Comparison of ENCODE assay signal across 32 cellular contexts in genomic region chrY:12423549-12424252, GRCh38.
"Had no signal": no experiment of that assay in that cellular context is flagged by ENCODE, and none has a peak within 500 bp of the region (broad histone marks: within the 10 kb centered on the region; RNA-seq: fewer than 3 reads in every experiment).

No MANE protein-coding gene starts in this region.

- H3K36me3 Mint-ChIP-seq: activated CD8-positive, alpha-beta memory T cell treated with anti-CD3 and anti-CD28 coated beads, Interleukin-2, amount 10 ng/mL, durations not matched to agents 7 days and 5 days; activated naive CD4-positive, alpha-beta T cell treated with anti-CD3 and anti-CD28 coated beads, Interleukin-2, amount 50 U/mL, for 24 hours had no signal

- H3K4me1 Mint-ChIP-seq: activated CD4-positive, alpha-beta memory T cell treated with anti-CD3 and anti-CD28 coated beads, Interleukin-2, amount 10 ng/mL, durations not matched to agents 7 days and 5 days; activated CD4-positive, alpha-beta T cell treated with anti-CD3 and anti-CD28 coated beads for 36 hours; activated CD4-positive, alpha-beta T cell treated with anti-CD3 and anti-CD28 coated beads, Interleukin-2, amount 10 ng/mL, durations not matched to agents 24 days and 14 days; activated CD8-positive, alpha-beta memory T cell treated with anti-CD3 and anti-CD28 coated beads, Interleukin-2, amount 10 ng/mL, durations not matched to agents 7 days and 5 days; activated naive CD4-positive, alpha-beta T cell treated with anti-CD3 and anti-CD28 coated beads, Interleukin-2, amount 50 U/mL, for 24 hours; central memory CD8-positive, alpha-beta T cell; endodermal cell had no signal

- H3K9me3 Mint-ChIP-seq: activated CD4-positive, alpha-beta memory T cell treated with anti-CD3 and anti-CD28 coated beads, Interleukin-2, amount 10 ng/mL, durations not matched to agents 7 days and 5 days; activated CD4-positive, alpha-beta T cell treated with anti-CD3 and anti-CD28 coated beads, Interleukin-2, amount 10 ng/mL, durations not matched to agents 24 days and 14 days; activated naive CD4-positive, alpha-beta T cell treated with anti-CD3 and anti-CD28 coated beads for 36 hours; activated naive CD4-positive, alpha-beta T cell treated with anti-CD3 and anti-CD28 coated beads, Interleukin-2, amount 50 U/mL, for 24 hours; activated T-helper 1 cell treated with anti-CD3 and anti-CD28 coated beads, Interleukin-12 subunit alpha, Interleukin-12 subunit beta, Interleukin-2, Interleukin-4 antibody, amounts not matched to agents 30 ng/mL and 10 ng/mL and 1 ng/mL, durations not matched to agents 14 hours and 24 hours and 36 hours; activated T-helper 2 cell treated with anti-CD3 and anti-CD28 coated beads, Interferon-gamma antibody, Interleukin-2, Interleukin-4, amounts not matched to agents 10 μg/mL and 5 μg/mL and 100 μg/mL, durations not matched to agents 14 hours and 24 hours and 36 hours; central memory CD8-positive, alpha-beta T cell; dendritic cell treated with granulocyte-macrophage colony-stimulating factor and Interleukin-4, amounts not matched to agents 40 ng/mL and 50 ng/mL, for 4 days; endodermal cell had no signal

- ATAC-seq: activated CD4-positive, alpha-beta T cell treated with anti-CD3 and anti-CD28 coated beads for 36 hours; activated CD8-positive, alpha-beta memory T cell treated with anti-CD3 and anti-CD28 coated beads, Interleukin-2, amount 10 ng/mL, durations not matched to agents 7 days and 5 days; body of pancreas; esophagus mucosa; gastrocnemius medialis; heart left ventricle had no signal

- H3K4me3 ChIP-seq: adrenal gland, body of pancreas, breast epithelium, coronary artery, dorsolateral prefrontal cortex, gastrocnemius medialis, heart left ventricle had no signal

- DNase-seq: activated CD4-positive, alpha-beta memory T cell treated with anti-CD3 and anti-CD28 coated beads, Interleukin-2, amount 10 ng/mL, durations not matched to agents 7 days and 5 days; activated CD4-positive, alpha-beta T cell treated with anti-CD3 and anti-CD28 coated beads for 36 hours; activated CD4-positive, alpha-beta T cell treated with anti-CD3 and anti-CD28 coated beads, Interleukin-2, amount 10 ng/mL, durations not matched to agents 24 days and 14 days; activated CD4-positive, CD25-positive, alpha-beta regulatory T cell; activated CD4-positive, CD25-positive, alpha-beta regulatory T cell treated with anti-CD3 and anti-CD28 coated beads, Interleukin-2, amount 50 U/mL, for 72 hours; activated CD8-positive, alpha-beta memory T cell treated with anti-CD3 and anti-CD28 coated beads, Interleukin-2, amount 10 ng/mL, durations not matched to agents 7 days and 5 days; activated CD8-positive, alpha-beta memory T cell treated with anti-CD3 and anti-CD28 coated beads, Interleukin-2, amount 50 U/mL, for 4 hours; activated effector memory CD4-positive, alpha-beta T cell treated with anti-CD3 and anti-CD28 coated beads, Interleukin-2, amount 50 U/mL, for 16 hours; activated naive CD4-positive, alpha-beta T cell treated with anti-CD3 and anti-CD28 coated beads for 36 hours; activated T-cell treated with anti-CD3 and anti-CD28 coated beads, Interleukin-2, amount 50 U/mL, for 1 hour; activated T-cell treated with anti-CD3 and anti-CD28 coated beads, Interleukin-2, amount 50 U/mL, for 48 hours; adrenal gland; amygdala; aorta; body of pancreas; dorsolateral prefrontal cortex; effector memory CD4-positive, alpha-beta T cell; endodermal cell; foreskin fibroblast; gastrocnemius medialis; glutamatergic neuron; heart left ventricle; hypothalamus; T-helper 2 cell had no signal

- H3K4me3 Mint-ChIP-seq: activated CD4-positive, alpha-beta memory T cell treated with anti-CD3 and anti-CD28 coated beads, Interleukin-2, amount 10 ng/mL, durations not matched to agents 7 days and 5 days; activated CD4-positive, alpha-beta T cell treated with anti-CD3 and anti-CD28 coated beads for 36 hours; activated CD4-positive, alpha-beta T cell treated with anti-CD3 and anti-CD28 coated beads, Interleukin-2, amount 10 ng/mL, durations not matched to agents 24 days and 14 days; activated CD8-positive, alpha-beta memory T cell treated with anti-CD3 and anti-CD28 coated beads, Interleukin-2, amount 10 ng/mL, durations not matched to agents 7 days and 5 days; activated naive CD4-positive, alpha-beta T cell treated with anti-CD3 and anti-CD28 coated beads for 36 hours; activated naive CD4-positive, alpha-beta T cell treated with anti-CD3 and anti-CD28 coated beads, Interleukin-2, amount 50 U/mL, for 24 hours; activated T-helper 1 cell treated with anti-CD3 and anti-CD28 coated beads, Interleukin-12 subunit alpha, Interleukin-12 subunit beta, Interleukin-2, Interleukin-4 antibody, amounts not matched to agents 30 ng/mL and 10 ng/mL and 1 ng/mL, durations not matched to agents 14 hours and 24 hours and 36 hours; central memory CD8-positive, alpha-beta T cell; dendritic cell treated with granulocyte-macrophage colony-stimulating factor and Interleukin-4, amounts not matched to agents 40 ng/mL and 50 ng/mL, for 4 days; endodermal cell had no signal

- H3K27ac Mint-ChIP-seq: activated CD4-positive, alpha-beta memory T cell treated with anti-CD3 and anti-CD28 coated beads, Interleukin-2, amount 10 ng/mL, durations not matched to agents 7 days and 5 days; activated CD4-positive, alpha-beta T cell treated with anti-CD3 and anti-CD28 coated beads for 36 hours; activated CD4-positive, alpha-beta T cell treated with anti-CD3 and anti-CD28 coated beads, Interleukin-2, amount 10 ng/mL, durations not matched to agents 24 days and 14 days; activated CD8-positive, alpha-beta memory T cell treated with anti-CD3 and anti-CD28 coated beads, Interleukin-2, amount 10 ng/mL, durations not matched to agents 7 days and 5 days; activated naive CD4-positive, alpha-beta T cell treated with anti-CD3 and anti-CD28 coated beads for 36 hours; activated naive CD4-positive, alpha-beta T cell treated with anti-CD3 and anti-CD28 coated beads, Interleukin-2, amount 50 U/mL, for 24 hours; activated T-helper 1 cell treated with anti-CD3 and anti-CD28 coated beads, Interleukin-12 subunit alpha, Interleukin-12 subunit beta, Interleukin-2, Interleukin-4 antibody, amounts not matched to agents 30 ng/mL and 10 ng/mL and 1 ng/mL, durations not matched to agents 14 hours and 24 hours and 36 hours; activated T-helper 2 cell treated with anti-CD3 and anti-CD28 coated beads, Interferon-gamma antibody, Interleukin-2, Interleukin-4, amounts not matched to agents 10 μg/mL and 5 μg/mL and 100 μg/mL, durations not matched to agents 14 hours and 24 hours and 36 hours; dendritic cell treated with granulocyte-macrophage colony-stimulating factor and Interleukin-4, amounts not matched to agents 40 ng/mL and 50 ng/mL, for 4 days; endodermal cell had no signal

- H3K27me3 Mint-ChIP-seq: activated CD4-positive, alpha-beta memory T cell treated with anti-CD3 and anti-CD28 coated beads, Interleukin-2, amount 10 ng/mL, durations not matched to agents 7 days and 5 days; activated CD8-positive, alpha-beta memory T cell treated with anti-CD3 and anti-CD28 coated beads, Interleukin-2, amount 10 ng/mL, durations not matched to agents 7 days and 5 days had no signal
